ENCODE assay signal across 16 cellular contexts in the genomic region with DNA sequence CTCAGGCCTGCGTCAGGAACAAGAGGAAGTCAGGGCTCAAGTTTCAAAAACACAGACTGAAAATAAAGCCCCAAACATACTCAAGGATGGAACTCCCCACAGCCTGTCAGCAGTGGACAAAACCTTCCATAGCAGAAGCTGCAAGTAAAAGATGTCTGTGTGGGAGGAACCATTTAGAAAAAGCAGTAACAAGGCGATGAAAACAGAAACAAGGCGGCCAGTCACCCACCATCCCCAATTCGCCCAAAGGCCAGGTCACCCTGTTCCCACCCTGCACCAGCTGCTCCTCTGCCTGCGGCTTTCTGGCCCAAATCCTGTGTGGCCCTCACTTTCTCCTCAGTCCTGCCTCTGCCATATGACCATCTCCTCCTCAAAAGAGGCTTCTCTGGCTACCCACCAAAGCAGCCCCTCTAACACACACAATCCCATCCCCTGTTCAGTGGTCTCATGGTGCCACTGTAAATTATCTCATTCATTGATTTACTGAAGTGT. TPM values are rescaled to one million over a fixed set of nuclear protein-coding genes. Genes with fewer than 3 reads are reported as not detected.
DNase-seq lines count a peak whose midpoint lies in the region; ATAC-seq and TF ChIP-seq lines count a peak whose summit lies in the region.
"Had no signal": no experiment of that assay in that cellular context is flagged by ENCODE, and none has a peak within 500 bp of the region (broad histone marks: within the 10 kb centered on the region; RNA-seq: fewer than 3 reads in every experiment).

No MANE protein-coding gene starts in this region.

- H3K27me3 Mint-ChIP-seq in activated T-cell treated with anti-CD3 and anti-CD28 coated beads, Interleukin-2, amount 50 U/mL, for 24 hours, result peaks cover 12% of the 10 kb centered on the region
- H3K27me3 Mint-ChIP-seq in CD4-positive, alpha-beta memory T cell, result peaks cover 3 to 9% of the 10 kb centered on the region in 2 donors
- H3K27me3 Mint-ChIP-seq: CD4-positive, CD25-positive, alpha-beta regulatory T cell; IgD-negative memory B cell had no signal

- TF ChIP-seq EP300 in ovary (IDR thresholded peaks at IDR 0.05), result no peak

- no peak overlapping the region for H3K27ac Mint-ChIP-seq in activated T-cell treated with anti-CD3 and anti-CD28 coated beads, Interleukin-2, amount 50 U/mL, for 24 hours
- H3K27ac Mint-ChIP-seq in CD4-positive, alpha-beta memory T cell, result no peak overlapping the region
- H3K27ac Mint-ChIP-seq: activated CD8-positive, alpha-beta T cell treated with anti-CD3 and anti-CD28 coated beads for 36 hours; activated naive CD4-positive, alpha-beta T cell treated with anti-CD3 and anti-CD28 coated beads, Interleukin-2, amount 10 ng/mL, durations not matched to agents 7 days and 5 days; CD4-positive, CD25-positive, alpha-beta regulatory T cell; stimulated activated naive CD8-positive, alpha-beta T cell treated with anti-CD3 and anti-CD28 coated beads, Interleukin-15, amount 100 ng/mL, for 72 hours had no signal

- H3K27me3 ChIP-seq in ovary, result no peaks in the 10 kb centered on the region
- no peaks in the 10 kb centered on the region for H3K27me3 ChIP-seq in CD4-positive, alpha-beta memory T cell (ENCODE audit: insufficient read depth, low read length)

- ATAC-seq in GM19395 (IDR thresholded peaks at IDR 0.05; ENCODE audit: unreplicated experiment), result no peak
- ATAC-seq: activated CD8-positive, alpha-beta T cell treated with anti-CD3 and anti-CD28 coated beads for 36 hours; left lung; stimulated activated naive CD8-positive, alpha-beta T cell treated with anti-CD3 and anti-CD28 coated beads, Interleukin-15, amount 100 ng/mL, for 72 hours had no signal

- WGBS in ovary, 3 donors, result 8 to 19% (median 14%) methylated on average over 5 of the region's 5 CpGs

- no peaks in the 10 kb centered on the region for H3K4me1 Mint-ChIP-seq in activated T-cell treated with anti-CD3 and anti-CD28 coated beads, Interleukin-2, amount 50 U/mL, for 24 hours (ENCODE audit: low read depth)
- no peaks in the 10 kb centered on the region for H3K4me1 Mint-ChIP-seq in CD4-positive, alpha-beta memory T cell
- H3K4me1 Mint-ChIP-seq: activated naive CD4-positive, alpha-beta T cell treated with anti-CD3 and anti-CD28 coated beads, Interleukin-2, amount 10 ng/mL, durations not matched to agents 7 days and 5 days; CD4-positive, CD25-positive, alpha-beta regulatory T cell; stimulated activated naive CD8-positive, alpha-beta T cell treated with anti-CD3 and anti-CD28 coated beads, Interleukin-15, amount 100 ng/mL, for 72 hours had no signal

- intact Hi-C loops in ovary (cut with DNase I), result no loop called here
- intact Hi-C loops in CD4-positive, alpha-beta memory T cell (cut with micrococcal nuclease), result no loop called here

- no peak overlapping the region for H3K27ac ChIP-seq in ovary
- no peak overlapping the region for H3K27ac ChIP-seq in CD4-positive, alpha-beta memory T cell (ENCODE audit: low read depth, low read length)
- H3K27ac ChIP-seq: left lung had no signal

- no peaks in the 10 kb centered on the region for H3K36me3 Mint-ChIP-seq in activated T-cell treated with anti-CD3 and anti-CD28 coated beads, Interleukin-2, amount 50 U/mL, for 24 hours (ENCODE audit: low read depth)
- H3K36me3 Mint-ChIP-seq in CD4-positive, alpha-beta memory T cell, result no peaks in the 10 kb centered on the region
- H3K36me3 Mint-ChIP-seq: activated naive CD4-positive, alpha-beta T cell treated with anti-CD3 and anti-CD28 coated beads, Interleukin-2, amount 10 ng/mL, durations not matched to agents 7 days and 5 days; CD4-positive, CD25-positive, alpha-beta regulatory T cell; IgD-negative memory B cell had no signal

- in situ Hi-C loops in GM13976 (cut with MboI; ENCODE audit: low sequenced_read_pairs, unreplicated experiment), result no loop called here

- no peaks in the 10 kb centered on the region for H3K9me3 Mint-ChIP-seq in activated T-cell treated with anti-CD3 and anti-CD28 coated beads, Interleukin-2, amount 50 U/mL, for 24 hours
- H3K9me3 Mint-ChIP-seq in CD4-positive, alpha-beta memory T cell, result no peaks in the 10 kb centered on the region
- H3K9me3 Mint-ChIP-seq: activated CD8-positive, alpha-beta T cell treated with anti-CD3 and anti-CD28 coated beads for 36 hours; activated naive CD4-positive, alpha-beta T cell treated with anti-CD3 and anti-CD28 coated beads, Interleukin-2, amount 10 ng/mL, durations not matched to agents 7 days and 5 days; CD4-positive, CD25-positive, alpha-beta regulatory T cell; IgD-negative memory B cell; stimulated activated naive CD8-positive, alpha-beta T cell treated with anti-CD3 and anti-CD28 coated beads, Interleukin-15, amount 100 ng/mL, for 72 hours had no signal

- DNase-seq in GM13976 (ENCODE audit: low spot score) (peak; percentile 54), Kasumi-1 (lab: John Stamatoyannopoulos, UW) (peak; percentile 70 to 75), epidermal melanocyte (ENCODE audit: insufficient read length, low spot score) (peak; percentile 65), ovary (peak in 3 of 5 donors; percentile 26 to 59 (median 38)), islet precursor cell (no peak)
- no peak for DNase-seq in activated T-cell treated with anti-CD3 and anti-CD28 coated beads, Interleukin-2, amount 50 U/mL, for 24 hours
- DNase-seq in CD4-positive, alpha-beta memory T cell, result no peak
- DNase-seq: activated CD8-positive, alpha-beta T cell treated with anti-CD3 and anti-CD28 coated beads for 36 hours; activated naive CD4-positive, alpha-beta T cell treated with anti-CD3 and anti-CD28 coated beads, Interleukin-2, amount 10 ng/mL, durations not matched to agents 7 days and 5 days; CD4-positive, CD25-positive, alpha-beta regulatory T cell; glutamatergic neuron; left lung; stimulated activated CD4-positive, alpha-beta T cell treated with anti-CD3 and anti-CD28 coated beads, Interleukin-4, amount 100 ng/mL, for 4 hours; stimulated activated naive CD8-positive, alpha-beta T cell treated with anti-CD3 and anti-CD28 coated beads, Interleukin-15, amount 100 ng/mL, for 72 hours had no signal

- no peak for TF ChIP-seq POLR2A in ovary (IDR thresholded peaks at IDR 0.05)

- POLR2A ChIA-PET in CD4-positive, alpha-beta memory T cell (lab: Charles Lee; ENCODE audit: partially characterized antibody), result no interaction called here

- H3K4me3 ChIP-seq in ovary, result no peak overlapping the region
- H3K4me3 ChIP-seq in CD4-positive, alpha-beta memory T cell (ENCODE audit: low read length in 2 of 2), result no peak overlapping the region
- H3K4me3 ChIP-seq: left lung had no signal

- no peak overlapping the region for H3K4me3 Mint-ChIP-seq in activated T-cell treated with anti-CD3 and anti-CD28 coated beads, Interleukin-2, amount 50 U/mL, for 24 hours
- no peak overlapping the region for H3K4me3 Mint-ChIP-seq in CD4-positive, alpha-beta memory T cell
- H3K4me3 Mint-ChIP-seq: activated CD8-positive, alpha-beta T cell treated with anti-CD3 and anti-CD28 coated beads for 36 hours; activated naive CD4-positive, alpha-beta T cell treated with anti-CD3 and anti-CD28 coated beads, Interleukin-2, amount 10 ng/mL, durations not matched to agents 7 days and 5 days; CD4-positive, CD25-positive, alpha-beta regulatory T cell; stimulated activated naive CD8-positive, alpha-beta T cell treated with anti-CD3 and anti-CD28 coated beads, Interleukin-15, amount 100 ng/mL, for 72 hours had no signal

- no peaks in the 10 kb centered on the region for H3K9me3 ChIP-seq in ovary
- H3K9me3 ChIP-seq in CD4-positive, alpha-beta memory T cell (ENCODE audit: control insufficient read depth in 1 of 2, low read length in 2 of 2), result no peaks in the 10 kb centered on the region
- H3K9me3 ChIP-seq: left lung had no signal

- CTCF ChIA-PET in CD4-positive, alpha-beta memory T cell (lab: Charles Lee; ENCODE audit: partially characterized antibody), result no interaction called here

- TF ChIP-seq CTCF in GM13976 (IDR thresholded peaks at IDR 0.05; ENCODE audit: borderline replicate concordance, control extremely low read depth, extremely low read depth, insufficient read depth, missing control alignments) (no peak), ovary (IDR thresholded peaks at IDR 0.05) (no peak)

- peaks cover 2% of the 10 kb centered on the region for H3K4me1 ChIP-seq in ovary (ENCODE audit: insufficient read depth)
- H3K4me1 ChIP-seq in CD4-positive, alpha-beta memory T cell (ENCODE audit: insufficient read depth, low read length), result no peaks in the 10 kb centered on the region

- no peaks in the 10 kb centered on the region for H3K36me3 ChIP-seq in ovary
- no peaks in the 10 kb centered on the region for H3K36me3 ChIP-seq in CD4-positive, alpha-beta memory T cell (ENCODE audit: insufficient read depth, low read length)
- H3K36me3 ChIP-seq: left lung had no signal

RNA-seq across cellular contexts. Expression of a gene that starts 27.8 kb away (rescaled TPM):
- 10 to 100 TPM in 6 of 7 donors, 1 to 10 TPM in 1; 7.0 to 74.5 (median 25.1) TPM for total RNA-seq in ovary
- polyA plus RNA-seq in ovary, result 10 to 100 TPM; 10.7 to 83.8 TPM
- not detected for total RNA-seq in CD4-positive, alpha-beta memory T cell
- polyA plus RNA-seq in CD4-positive, alpha-beta memory T cell, result under 1 TPM in 1 of 2 donors, not detected in 1; 0.26 TPM
- total RNA-seq: CD4-positive, CD25-positive, alpha-beta regulatory T cell had no signal
- polyA plus RNA-seq: CD4-positive, CD25-positive, alpha-beta regulatory T cell had no signal

Comparison
In these comparisons a context has a peak if more than half of its experiments do, and no peak if none do; other contexts are left out.
1. DNase-seq: peak in GM13976 (single experiment), Kasumi-1 (2 of 2), epidermal melanocyte (single experiment) and ovary (3 of 5); none in activated T-cell treated with anti-CD3 and anti-CD28 coated beads, Interleukin-2, amount 50 U/mL, for 24 hours (single experiment), islet precursor cell (single experiment) and CD4-positive, alpha-beta memory T cell (0 of 5).
2. RNA of a gene that starts 27.8 kb away (total RNA-seq): 7.0 to 74.5 TPM in ovary; not detected in CD4-positive, alpha-beta memory T cell; every median in the first group is over 4 times any median in the second.